In genomic region chr6:27825848-27826611, GRCh38 we compare ENCODE assay signal across 8 cellular contexts.
A peak's percentile ranks its signal among the peaks of the same experiment; 100 is the strongest.
DNase-seq lines count a peak whose midpoint lies in the region; ATAC-seq and TF ChIP-seq lines count a peak whose summit lies in the region.
"Not testable (repeated sequence)": the region's sequence is repeated elsewhere in the genome, so short reads cannot be mapped to it uniquely, and the experiment has no call there.

No MANE protein-coding gene starts in this region.

- not testable (repeated sequence) for ATAC-seq in naive thymus-derived CD4-positive, alpha-beta T cell

- H3K9me3 ChIP-seq in CD4-positive, alpha-beta memory T cell (ENCODE audit: control insufficient read depth in 1 of 2, low read length in 2 of 2); ectodermal cell (ENCODE audit: control insufficient read depth, low read length); naive thymus-derived CD4-positive, alpha-beta T cell (ENCODE audit: control insufficient read depth in 2 of 3, low read length in 3 of 3); thymus (ENCODE audit: control insufficient read depth): not testable (repeated sequence)

- H3K27ac ChIP-seq in CD4-positive, alpha-beta memory T cell (ENCODE audit: low read depth, low read length); naive thymus-derived CD4-positive, alpha-beta T cell (ENCODE audit: low read depth, low read length): not testable (repeated sequence)
- peak overlapping the region; percentile 47 for H3K27ac ChIP-seq in ectodermal cell (ENCODE audit: insufficient read depth, low read depth, low read length, poor library complexity, severe bottlenecking)
- H3K27ac ChIP-seq in thymus (ENCODE audit: low read depth): peak overlapping the region; percentile 18

- not testable (repeated sequence) for H3K27me3 Mint-ChIP-seq in CD4-positive, alpha-beta memory T cell; T-helper 2 cell treated with Interferon-gamma antibody and Interleukin-4, amounts not matched to agents 5 μg/mL and 100 μg/mL, for 36 hours (ENCODE audit: low read depth); activated naive CD4-positive, alpha-beta T cell treated with anti-CD3 and anti-CD28 coated beads for 36 hours (ENCODE audit: low read depth); naive thymus-derived CD4-positive, alpha-beta T cell

- H3K9me3 Mint-ChIP-seq in CD4-positive, alpha-beta memory T cell; T-helper 2 cell treated with Interferon-gamma antibody and Interleukin-4, amounts not matched to agents 5 μg/mL and 100 μg/mL, for 36 hours; activated naive CD4-positive, alpha-beta T cell treated with anti-CD3 and anti-CD28 coated beads for 36 hours: not testable (repeated sequence)
- peaks cover 0 to 11% (median 0%) of the 10 kb centered on the region in 11 donors for H3K9me3 Mint-ChIP-seq in naive thymus-derived CD4-positive, alpha-beta T cell

- not testable (repeated sequence) for H3K27me3 ChIP-seq in CD4-positive, alpha-beta memory T cell (ENCODE audit: insufficient read depth, low read length); ectodermal cell (ENCODE audit: control insufficient read depth, insufficient read depth, low read length, poor library complexity, severe bottlenecking); naive thymus-derived CD4-positive, alpha-beta T cell (ENCODE audit: control insufficient read depth in 2 of 2, insufficient read depth in 2 of 2, low read length in 2 of 2); thymus (ENCODE audit: control insufficient read depth, insufficient read depth)

- H3K4me3 Mint-ChIP-seq in CD4-positive, alpha-beta memory T cell: peak overlapping the region in 6 of 8 donors; percentile 17 to 58 (median 44)
- peak overlapping the region; percentile 84 for H3K4me3 Mint-ChIP-seq in T-helper 2 cell treated with Interferon-gamma antibody and Interleukin-4, amounts not matched to agents 5 μg/mL and 100 μg/mL, for 36 hours
- peak overlapping the region; percentile 36 for H3K4me3 Mint-ChIP-seq in activated naive CD4-positive, alpha-beta T cell treated with anti-CD3 and anti-CD28 coated beads for 36 hours
- H3K4me3 Mint-ChIP-seq in naive thymus-derived CD4-positive, alpha-beta T cell: peak overlapping the region in 8 of 10 donors; percentile 16 to 99 (median 56)

- H3K4me1 Mint-ChIP-seq in CD4-positive, alpha-beta memory T cell: peaks cover 23 to 51% (median 39%) of the 10 kb centered on the region in 4 donors
- peaks cover 44% of the 10 kb centered on the region for H3K4me1 Mint-ChIP-seq in T-helper 2 cell treated with Interferon-gamma antibody and Interleukin-4, amounts not matched to agents 5 μg/mL and 100 μg/mL, for 36 hours (ENCODE audit: low read depth)
- peaks cover 30% of the 10 kb centered on the region for H3K4me1 Mint-ChIP-seq in activated naive CD4-positive, alpha-beta T cell treated with anti-CD3 and anti-CD28 coated beads for 36 hours (ENCODE audit: low read depth)
- peaks cover 15 to 58% (median 40%) of the 10 kb centered on the region in 7 donors for H3K4me1 Mint-ChIP-seq in naive thymus-derived CD4-positive, alpha-beta T cell

- not testable (repeated sequence) for TF ChIP-seq CTCF in HFF-Myc (IDR thresholded peaks at IDR 0.05; ENCODE audit: low read depth, low read length, missing control alignments)

- not testable (repeated sequence) for H3K4me3 ChIP-seq in CD4-positive, alpha-beta memory T cell (ENCODE audit: low read length in 2 of 2); naive thymus-derived CD4-positive, alpha-beta T cell (ENCODE audit: low read length); thymus (ENCODE audit: low read length)
- H3K4me3 ChIP-seq in HFF-Myc (replicated peaks; ENCODE audit: low read depth, low read length) (peak overlapping the region; percentile 57), ectodermal cell (ENCODE audit: insufficient read depth, low read depth, low read length) (peak overlapping the region; percentile 76)

- POLR2A ChIA-PET in CD4-positive, alpha-beta memory T cell (lab: Charles Lee; ENCODE audit: partially characterized antibody): interaction anchor here (1.4 to 9.1 kb wide), 10 partner anchors 9 to 1782 kb away, joined by 5 to 409 read pairs (median 47); a partner anchor contains a TSS
- POLR2A ChIA-PET in naive thymus-derived CD4-positive, alpha-beta T cell (lab: Charles Lee): interaction anchor here (0.9 to 9.2 kb wide), 11 partner anchors 10 to 1800 kb away, joined by 3 to 445 read pairs (median 16); a partner anchor contains a TSS

- peak overlapping the region in 5 of 7 donors; percentile 41 to 91 (median 48) for H3K27ac Mint-ChIP-seq in CD4-positive, alpha-beta memory T cell
- H3K27ac Mint-ChIP-seq in T-helper 2 cell treated with Interferon-gamma antibody and Interleukin-4, amounts not matched to agents 5 μg/mL and 100 μg/mL, for 36 hours: peak overlapping the region; percentile 93
- H3K27ac Mint-ChIP-seq in activated naive CD4-positive, alpha-beta T cell treated with anti-CD3 and anti-CD28 coated beads for 36 hours: peak overlapping the region; percentile 78
- peak overlapping the region in 7 of 9 donors; percentile 43 to 90 (median 70) for H3K27ac Mint-ChIP-seq in naive thymus-derived CD4-positive, alpha-beta T cell

- H3K36me3 ChIP-seq in CD4-positive, alpha-beta memory T cell (ENCODE audit: insufficient read depth, low read length); ectodermal cell (ENCODE audit: control insufficient read depth, insufficient read depth, low read length); naive thymus-derived CD4-positive, alpha-beta T cell (ENCODE audit: control insufficient read depth in 2 of 3, insufficient read depth in 3 of 3, low read length in 3 of 3); thymus (ENCODE audit: control insufficient read depth, insufficient read depth): not testable (repeated sequence)

- H3K4me1 ChIP-seq in CD4-positive, alpha-beta memory T cell (ENCODE audit: insufficient read depth, low read length): peaks cover 36% of the 10 kb centered on the region
- H3K4me1 ChIP-seq in ectodermal cell (ENCODE audit: control insufficient read depth, insufficient read depth, low read length); thymus (ENCODE audit: control insufficient read depth, insufficient read depth, low read length): not testable (repeated sequence)
- H3K4me1 ChIP-seq in naive thymus-derived CD4-positive, alpha-beta T cell (ENCODE audit: control insufficient read depth in 2 of 2, insufficient read depth in 2 of 2, low read length in 2 of 2): peaks cover 6 to 11% of the 10 kb centered on the region in 2 donors

- intact Hi-C loops in CD4-positive, alpha-beta memory T cell (cut with micrococcal nuclease): not testable (repeated sequence)
- intact Hi-C loops in activated naive CD4-positive, alpha-beta T cell treated with anti-CD3 and anti-CD28 coated beads for 36 hours (cut with micrococcal nuclease): loop anchor here (2.0 kb wide), 1 partner anchor 47 kb away; a partner anchor contains a TSS
- intact Hi-C loops in naive thymus-derived CD4-positive, alpha-beta T cell (cut with micrococcal nuclease): loop anchor here in 1 of 2 donors (2.0 kb wide), 1 partner anchor 69 kb away; no protein-coding TSS in a partner anchor

- H3K36me3 Mint-ChIP-seq in CD4-positive, alpha-beta memory T cell; activated naive CD4-positive, alpha-beta T cell treated with anti-CD3 and anti-CD28 coated beads for 36 hours (ENCODE audit: low read depth); naive thymus-derived CD4-positive, alpha-beta T cell: not testable (repeated sequence)
- H3K36me3 Mint-ChIP-seq in T-helper 2 cell treated with Interferon-gamma antibody and Interleukin-4, amounts not matched to agents 5 μg/mL and 100 μg/mL, for 36 hours (ENCODE audit: low read depth): peaks cover 12% of the 10 kb centered on the region

- CTCF ChIA-PET in CD4-positive, alpha-beta memory T cell (lab: Charles Lee; ENCODE audit: partially characterized antibody): interaction anchor here (1.3 to 5.9 kb wide), 3 partner anchors 16 to 69 kb away, joined by 4 to 52 read pairs (median 31); a partner anchor contains a TSS
- CTCF ChIA-PET in activated naive CD4-positive, alpha-beta T cell treated with anti-CD3 and anti-CD28 coated beads for 36 hours (lab: Charles Lee): not testable (repeated sequence)
- CTCF ChIA-PET in naive thymus-derived CD4-positive, alpha-beta T cell (lab: Charles Lee): interaction anchor here (1.5 kb wide), 1 partner anchor 30 kb away, joined by 8 read pairs; no protein-coding TSS in a partner anchor

- WGBS in ectodermal cell, 2 experiments: 36 to 40% methylated on average over 11 to 13 of the region's 15 CpGs
- WGBS in thymus: 83% methylated on average over 14 of the region's 15 CpGs

- DNase-seq in CD4-positive, alpha-beta memory T cell; HFF-Myc (ENCODE audit: extremely low read depth, low read depth); T-helper 2 cell treated with Interferon-gamma antibody and Interleukin-4, amounts not matched to agents 5 μg/mL and 100 μg/mL, for 36 hours (ENCODE audit: low spot score); activated naive CD4-positive, alpha-beta T cell treated with anti-CD3 and anti-CD28 coated beads for 36 hours; naive thymus-derived CD4-positive, alpha-beta T cell: not testable (repeated sequence)
- peak; percentile 75 for DNase-seq in NCI-H748 (lab: John Stamatoyannopoulos, UW; ENCODE audit: unreplicated experiment)
